ENCODE assay signal across 8 cellular contexts in the genomic region with DNA sequence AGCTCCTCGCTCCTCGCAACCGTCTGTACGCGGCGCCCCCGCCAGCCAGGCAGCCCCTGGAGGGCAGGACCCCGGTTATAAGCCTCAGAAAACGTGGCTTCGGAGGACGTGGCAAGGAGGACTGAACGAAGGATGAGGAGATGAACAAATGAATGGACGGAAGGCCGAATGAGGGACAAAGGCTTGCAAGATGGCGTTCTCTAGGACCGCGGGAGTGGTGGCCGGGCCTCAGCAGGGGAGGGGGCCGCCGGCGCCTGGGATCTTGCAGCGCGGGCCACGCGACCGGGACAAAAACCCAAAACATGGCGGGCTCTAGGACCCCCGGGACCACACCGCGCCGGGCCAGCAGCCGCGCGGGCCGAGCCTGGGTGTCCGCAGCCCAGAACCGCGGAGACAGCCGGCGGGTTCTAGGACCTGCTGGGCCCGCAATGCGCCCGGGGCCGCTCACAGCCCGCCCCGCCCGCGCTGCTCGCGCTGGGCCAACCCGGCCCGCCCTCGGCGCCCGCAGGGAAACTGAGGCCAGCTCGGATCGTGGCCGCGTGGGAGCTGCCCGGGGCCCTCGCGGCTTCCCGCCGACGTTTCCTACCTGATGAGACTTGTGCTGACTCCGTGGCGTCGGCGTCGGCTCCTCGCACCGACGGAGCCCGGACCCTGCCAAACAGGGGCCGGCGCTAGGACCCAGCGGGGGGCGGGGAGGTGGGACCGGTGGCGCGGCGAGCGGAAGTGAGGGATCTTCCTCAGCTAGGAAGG. TPM values are rescaled to one million over a fixed set of nuclear protein-coding genes. Genes with fewer than 3 reads are reported as not detected.
DNase-seq lines count a peak whose midpoint lies in the region; ATAC-seq, FAIRE-seq and TF ChIP-seq lines count a peak whose summit lies in the region.

No MANE protein-coding gene starts in this region.

- peak overlapping the region; percentile 63 for H3K14ac ChIP-seq in H1 (ENCODE audit: insufficient read length)

- no peak overlapping the region for H3K23ac ChIP-seq in H1 (ENCODE audit: insufficient read length)

- TF ChIP-seq EP300 in H1 (IDR thresholded peaks at IDR 0.05; ENCODE audit: borderline replicate concordance in 1 of 2, low read depth in 2 of 2, low read length in 2 of 2) = 0 out of 3 replicates have a peak, but pooled peaks of 1 of the 2 experiments have one; percentile 10

- TF ChIP-seq CTCF in HL-60 (IDR thresholded peaks at IDR 0.05; ENCODE audit: insufficient read depth, low read length) = no peak
- no peak for TF ChIP-seq CTCF in H1 (IDR thresholded peaks at IDR 0.05; ENCODE audit: control extremely low read depth in 1 of 3, insufficient read depth in 1 of 3, low read depth in 1 of 3, low read length in 3 of 3)

- H2BK20ac ChIP-seq in H1 (ENCODE audit: low read length) = no peak overlapping the region

- peak overlapping the region; percentile 99 for H4K8ac ChIP-seq in H1 (ENCODE audit: extremely low read depth, insufficient read depth, low read length)

- H3K4me2 ChIP-seq in H1 (ENCODE audit: insufficient read depth in 1 of 2, low read depth in 2 of 2, low read length in 2 of 2) = peak overlapping the region; percentile 88 to 96

- peak overlapping the region; percentile 89 for H3K27ac ChIP-seq in CD8-positive, alpha-beta memory T cell (ENCODE audit: low read depth, low read length)
- H3K27ac ChIP-seq in HL-60 (replicated peaks) (peak overlapping the region; percentile 88), H1 (ENCODE audit: low read depth, low read length) (peak overlapping the region; percentile 77)

- no peaks in the 10 kb centered on the region for H3K9me3 ChIP-seq in CD8-positive, alpha-beta memory T cell (ENCODE audit: low read length)
- H3K9me3 ChIP-seq in H1 (ENCODE audit: insufficient read depth in 2 of 2, low read depth in 1 of 2, low read length in 1 of 2) = no peaks in the 10 kb centered on the region

- peak overlapping the region; percentile 97 for H3K4ac ChIP-seq in H1 (replicated peaks; ENCODE audit: insufficient read length, low read depth, low read length)

- CTCF ChIA-PET in CD8-positive, alpha-beta memory T cell (lab: Charles Lee) = interaction anchor here (0.8 to 2.2 kb wide), 13 partner anchors 9 to 387 kb away, joined by 3 to 9 read pairs (median 4); a partner anchor contains a TSS
- CTCF ChIA-PET in activated CD8-positive, alpha-beta memory T cell treated with anti-CD3 and anti-CD28 coated beads, Interleukin-2, amount 10 ng/mL, durations not matched to agents 7 days and 5 days (lab: Charles Lee) = interaction anchor here (0.8 to 2.4 kb wide), 15 partner anchors 9 to 502 kb away, joined by 3 to 27 read pairs (median 4); a partner anchor contains a TSS
- CTCF ChIA-PET in H1 (lab: Charles Lee; ENCODE audit: partially characterized antibody) = interaction anchor here (0.6 to 2.6 kb wide), 9 partner anchors 22 to 119 kb away, joined by 3 to 17 read pairs (median 4); a partner anchor contains a TSS

- peaks cover 15% of the 10 kb centered on the region for H3K36me3 ChIP-seq in CD8-positive, alpha-beta memory T cell (ENCODE audit: insufficient read depth, low read length)
- H3K36me3 ChIP-seq in H1 (ENCODE audit: control insufficient read depth in 2 of 4, insufficient read depth in 4 of 4, low read length in 3 of 4) = peaks cover 5 to 20% (median 16%) of the 10 kb centered on the region in 4 experiments; a peak in 7 of 8 replicates

- TF ChIP-seq RAD21 in H1 (IDR thresholded peaks at IDR 0.05 in 1 of 2, conservative IDR thresholded peaks at IDR 0.05 in 1 of 2; ENCODE audit: low read depth in 2 of 2, low read length in 2 of 2) = no peak

- no peak overlapping the region for H2BK15ac ChIP-seq in H1 (ENCODE audit: low read length)

- peaks cover 7% of the 10 kb centered on the region; the same call in 1 of the 2 replicates for H3K23me2 ChIP-seq in H1 (ENCODE audit: low read depth, low read length)

- H4K91ac ChIP-seq in H1 (replicated peaks; ENCODE audit: insufficient read length, low read length) = peak overlapping the region; percentile 96

- H3K18ac ChIP-seq in H1 (ENCODE audit: extremely low read depth, low read length) = peak overlapping the region; percentile 99

- peak overlapping the region; percentile 5; the same call in 1 of the 2 replicates for H2AK5ac ChIP-seq in H1 (ENCODE audit: low read depth, low read length)

- H3K56ac ChIP-seq in H1 (replicated peaks; ENCODE audit: insufficient read length, low read depth, low read length) = peak overlapping the region; percentile 60

- no peak overlapping the region for H2BK120ac ChIP-seq in H1 (replicated peaks; ENCODE audit: low read depth, low read length)

- H3K27me3 Mint-ChIP-seq in CD8-positive, alpha-beta memory T cell = peaks cover 0 to 3% of the 10 kb centered on the region in 2 donors
- no peaks in the 10 kb centered on the region for H3K27me3 Mint-ChIP-seq in activated CD8-positive, alpha-beta memory T cell treated with anti-CD3 and anti-CD28 coated beads, Interleukin-2, amount 10 ng/mL, durations not matched to agents 7 days and 5 days

- peak; percentile 41 for ATAC-seq in GM19467 (IDR thresholded peaks at IDR 0.05; ENCODE audit: unreplicated experiment)
- peak; percentile 61 for ATAC-seq in activated CD8-positive, alpha-beta memory T cell treated with anti-CD3 and anti-CD28 coated beads, Interleukin-2, amount 10 ng/mL, durations not matched to agents 7 days and 5 days

- peak overlapping the region; percentile 59 to 92 (median 85) for H3K9ac ChIP-seq in H1 (replicated peaks in 1 of 4; ENCODE audit: extremely low read depth in 1 of 4, low read depth in 3 of 4, low read length in 3 of 4)

- H3K27ac Mint-ChIP-seq in CD8-positive, alpha-beta memory T cell = peak overlapping the region; percentile 89 to 100 (median 98)
- H3K27ac Mint-ChIP-seq in activated CD8-positive, alpha-beta memory T cell treated with anti-CD3 and anti-CD28 coated beads, Interleukin-2, amount 10 ng/mL, durations not matched to agents 7 days and 5 days = peak overlapping the region; percentile 96

- peak overlapping the region; percentile 72; the same call in 1 of the 2 replicates for H2AFZ ChIP-seq in H1 (ENCODE audit: low read length)

- peak overlapping the region; percentile 100 for H3K4me3 ChIP-seq in CD8-positive, alpha-beta memory T cell (ENCODE audit: low read length)
- H3K4me3 ChIP-seq in HL-60 (replicated peaks; ENCODE audit: insufficient read depth, low read length) (peak overlapping the region; percentile 94), H1 (ENCODE audit: extremely low read depth in 1 of 4, insufficient read depth in 2 of 4, low read depth in 3 of 4, low read length in 4 of 4) (peak overlapping the region; percentile 89 to 98 (median 90))

- H4K20me1 ChIP-seq in H1 (replicated peaks in 1 of 2; ENCODE audit: control insufficient read depth in 1 of 2, insufficient read depth in 2 of 2, low read length in 2 of 2) = peaks cover 2 to 16% of the 10 kb centered on the region in 2 experiments

- H3K27me3 ChIP-seq in CD8-positive, alpha-beta memory T cell (ENCODE audit: insufficient read depth, low read length, poor library complexity, severe bottlenecking) = no peaks in the 10 kb centered on the region
- no peaks in the 10 kb centered on the region for H3K27me3 ChIP-seq in HL-60 (ENCODE audit: insufficient read depth, poor library complexity, severe bottlenecking)
- no peaks in the 10 kb centered on the region for H3K27me3 ChIP-seq in H1 (replicated peaks in 1 of 4; ENCODE audit: control insufficient read depth in 3 of 4, extremely low read depth in 1 of 4, insufficient read depth in 3 of 4, low read length in 3 of 4)

- H2BK12ac ChIP-seq in H1 (ENCODE audit: low read depth, low read length) = 0 out of 2 replicates have a peak overlapping the region, but pooled peaks have one; percentile 50

- peaks cover 8% of the 10 kb centered on the region; the same call in 1 of the 2 replicates for H3K79me1 ChIP-seq in H1 (ENCODE audit: low read depth, low read length)

- DNase-seq in CD8-positive, alpha-beta memory T cell = peak; percentile 84 to 91 (median 85)
- peak; percentile 88 to 94 for DNase-seq in HL-60 (ENCODE audit: low read depth in 1 of 2, low spot score in 1 of 2)
- DNase-seq in NOMO-1 (lab: John Stamatoyannopoulos, UW; ENCODE audit: unreplicated experiment in 2 of 2) = peak; percentile 67 to 78
- peak; percentile 94 for DNase-seq in activated CD8-positive, alpha-beta memory T cell treated with anti-CD3 and anti-CD28 coated beads, Interleukin-2, amount 10 ng/mL, durations not matched to agents 7 days and 5 days
- DNase-seq in H1 (ENCODE audit: low read depth in 1 of 2, low spot score in 2 of 2) = peak; percentile 68 to 96
- DNase-seq in mesenteric fat pad (ENCODE audit: low spot score) = peak; percentile 96
- peak; percentile 79 for DNase-seq in stimulated activated CD8-positive, alpha-beta memory T cell treated with anti-CD3 and anti-CD28 coated beads, Interleukin-12 subunit alpha, Interleukin-12 subunit beta, amount 100 ng/mL, for 4 hours (ENCODE audit: low read depth)

- peak overlapping the region; percentile 97 for H4K5ac ChIP-seq in H1 (ENCODE audit: insufficient read length, low read depth, low read length)

- no peaks in the 10 kb centered on the region for H3K9me3 Mint-ChIP-seq in CD8-positive, alpha-beta memory T cell
- H3K9me3 Mint-ChIP-seq in activated CD8-positive, alpha-beta memory T cell treated with anti-CD3 and anti-CD28 coated beads, Interleukin-2, amount 10 ng/mL, durations not matched to agents 7 days and 5 days (ENCODE audit: low read depth) = no peaks in the 10 kb centered on the region

- no peak for FAIRE-seq in H1 (lab: Jason Lieb, UNC)

- 2% methylated on average over 59 of the region's 83 CpGs; no CpG with 5 or more reads in 1 of the 2 experiments for WGBS in H1 (ENCODE audit: extremely low coverage in 1 of 2, insufficient coverage in 1 of 2, insufficient read length in 1 of 2, insufficient replicate concordance in 2 of 2, low coverage in 1 of 2, low lambda C conversion rate in 2 of 2, missing lambda C conversion rate in 1 of 2), 2 experiments

- POLR2A ChIA-PET in CD8-positive, alpha-beta memory T cell (lab: Charles Lee) = interaction anchor here (0.6 to 2.4 kb wide), 13 partner anchors 9 to 386 kb away, joined by 3 to 37 read pairs (median 6); a partner anchor contains a TSS
- POLR2A ChIA-PET in H1 (lab: Charles Lee; ENCODE audit: partially characterized antibody) = interaction anchor here (0.6 to 4.9 kb wide), 34 partner anchors 9 to 640 kb away, joined by 3 to 34 read pairs (median 4); a partner anchor contains a TSS

- peaks cover 0 to 48% (median 0%) of the 10 kb centered on the region in 3 donors for H3K36me3 Mint-ChIP-seq in CD8-positive, alpha-beta memory T cell
- H3K36me3 Mint-ChIP-seq in activated CD8-positive, alpha-beta memory T cell treated with anti-CD3 and anti-CD28 coated beads, Interleukin-2, amount 10 ng/mL, durations not matched to agents 7 days and 5 days = peaks cover 14% of the 10 kb centered on the region

- peak overlapping the region; percentile 87 to 97 (median 97) for H3K4me3 Mint-ChIP-seq in CD8-positive, alpha-beta memory T cell
- H3K4me3 Mint-ChIP-seq in activated CD8-positive, alpha-beta memory T cell treated with anti-CD3 and anti-CD28 coated beads, Interleukin-2, amount 10 ng/mL, durations not matched to agents 7 days and 5 days = peak overlapping the region; percentile 96

- H3K79me2 ChIP-seq in H1 (ENCODE audit: control insufficient read depth in 1 of 2, insufficient read depth in 2 of 2, low read length in 2 of 2) = peaks cover 13 to 63% of the 10 kb centered on the region in 2 experiments

- peaks cover 40 to 53% (median 44%) of the 10 kb centered on the region in 3 donors for H3K4me1 Mint-ChIP-seq in CD8-positive, alpha-beta memory T cell
- H3K4me1 Mint-ChIP-seq in activated CD8-positive, alpha-beta memory T cell treated with anti-CD3 and anti-CD28 coated beads, Interleukin-2, amount 10 ng/mL, durations not matched to agents 7 days and 5 days = peaks cover 41% of the 10 kb centered on the region

- no peak; a peak in 1 of 3 replicates for TF ChIP-seq POLR2A in H1 (IDR thresholded peaks at IDR 0.05; ENCODE audit: control extremely low read depth in 1 of 2, low read depth in 2 of 2, low read length in 2 of 2)

- H3K4me1 ChIP-seq in CD8-positive, alpha-beta memory T cell (ENCODE audit: insufficient read depth, low read length) = peaks cover 24% of the 10 kb centered on the region
- H3K4me1 ChIP-seq in H1 (replicated peaks in 1 of 4; ENCODE audit: control insufficient read depth in 3 of 4, insufficient read depth in 4 of 4, low read length in 3 of 4) = peaks cover 0 to 1% (median 0%) of the 10 kb centered on the region in 4 experiments; a peak in 2 of 7 replicates

- H2BK5ac ChIP-seq in H1 (ENCODE audit: low read depth, low read length) = peak overlapping the region; percentile 90

RNA-seq across cellular contexts. Expression of a gene that starts 0.8 kb away (rescaled TPM):
- 10 to 100 TPM; 15.9 to 20.5 TPM for total RNA-seq in CD8-positive, alpha-beta memory T cell
- polyA plus RNA-seq in CD8-positive, alpha-beta memory T cell = 8.7 TPM
- 10 to 100 TPM; 18.0 to 20.5 TPM for total RNA-seq in activated CD8-positive, alpha-beta memory T cell treated with anti-CD3 and anti-CD28 coated beads, Interleukin-2, amount 10 ng/mL, durations not matched to agents 7 days and 5 days
- total RNA-seq in H1 (2021; fragmentation: NEBNext Ultra II Directional; extraction: Animal tissue kit (Norgen Biotek cat#: 25700)) = 13.6 and 14.0 TPM in 2 replicates
- polyA plus RNA-seq in H1 (2011; rRNA removed) = 14.3 and 18.8 TPM in 2 replicates
- polyA plus RNA-seq in H1 (2011; cell fraction: cytosol; rRNA removed) = 11.6 TPM
- 14.0 TPM for polyA plus RNA-seq in H1 (2011; cell fraction: nucleus; rRNA removed)
- 6.8 to 13.5 TPM (median 11.7 TPM) in 4 replicates for polyA plus RNA-seq in H1 (2012, experiment 1 of 2)
- polyA plus RNA-seq in H1 (2012, experiment 2 of 2) = 17.3 TPM
- 8.4 TPM for polyA plus RNA-seq in H1 (2013, experiment 1 of 2)
- polyA plus RNA-seq in H1 (2013, experiment 2 of 2) = 6.9 TPM
- 7.3 and 12.4 TPM in 2 replicates for polyA minus RNA-seq in H1 (2011; rRNA and poly(A)+ RNA removed)
- 14.5 TPM for polyA minus RNA-seq in H1 (2011; cell fraction: cytosol; rRNA and poly(A)+ RNA removed)
- 10.3 TPM for polyA minus RNA-seq in H1 (2011; cell fraction: nucleus; rRNA and poly(A)+ RNA removed)
- 13.3 TPM for total RNA-seq in mesenteric fat pad

RNA-seq across cellular contexts. Expression of a gene that starts 1.0 kb away (rescaled TPM):
- total RNA-seq in CD8-positive, alpha-beta memory T cell = 10 to 100 TPM; 23.4 to 25.9 TPM
- polyA plus RNA-seq in CD8-positive, alpha-beta memory T cell = 9.3 TPM
- total RNA-seq in activated CD8-positive, alpha-beta memory T cell treated with anti-CD3 and anti-CD28 coated beads, Interleukin-2, amount 10 ng/mL, durations not matched to agents 7 days and 5 days = 10 to 100 TPM; 31.8 to 37.7 TPM
- total RNA-seq in H1 (2021; fragmentation: NEBNext Ultra II Directional; extraction: Animal tissue kit (Norgen Biotek cat#: 25700)) = 25.0 TPM in 2 replicates
- 6.5 and 9.9 TPM in 2 replicates for polyA plus RNA-seq in H1 (2011; rRNA removed)
- 6.3 TPM for polyA plus RNA-seq in H1 (2011; cell fraction: cytosol; rRNA removed)
- polyA plus RNA-seq in H1 (2011; cell fraction: nucleus; rRNA removed) = 26.8 TPM
- polyA plus RNA-seq in H1 (2012, experiment 1 of 2) = 8.0 to 14.6 TPM (median 12.7 TPM) in 4 replicates
- 11.5 TPM for polyA plus RNA-seq in H1 (2012, experiment 2 of 2)
- 10.1 TPM for polyA plus RNA-seq in H1 (2013, experiment 1 of 2)
- polyA plus RNA-seq in H1 (2013, experiment 2 of 2) = 9.2 TPM
- polyA minus RNA-seq in H1 (2011; rRNA and poly(A)+ RNA removed) = 14.7 and 19.5 TPM in 2 replicates
- 11.2 TPM for polyA minus RNA-seq in H1 (2011; cell fraction: cytosol; rRNA and poly(A)+ RNA removed)
- 42.5 TPM for polyA minus RNA-seq in H1 (2011; cell fraction: nucleus; rRNA and poly(A)+ RNA removed)
- 11.9 TPM for total RNA-seq in mesenteric fat pad

RNA-seq across cellular contexts. Expression of a gene that starts 15.5 kb away (rescaled TPM):
- total RNA-seq in CD8-positive, alpha-beta memory T cell = 1 to 10 TPM; 3.3 to 4.6 TPM
- 0.59 TPM for polyA plus RNA-seq in CD8-positive, alpha-beta memory T cell
- 1 to 10 TPM; 5.3 to 6.6 TPM for total RNA-seq in activated CD8-positive, alpha-beta memory T cell treated with anti-CD3 and anti-CD28 coated beads, Interleukin-2, amount 10 ng/mL, durations not matched to agents 7 days and 5 days
- 1.7 and 2.5 TPM in 2 replicates for total RNA-seq in H1 (2021; fragmentation: NEBNext Ultra II Directional; extraction: Animal tissue kit (Norgen Biotek cat#: 25700))
- polyA plus RNA-seq in H1 (2011; rRNA removed) = 2.6 and 3.6 TPM in 2 replicates
- polyA plus RNA-seq in H1 (2011; cell fraction: cytosol; rRNA removed) = 2.3 TPM
- polyA plus RNA-seq in H1 (2011; cell fraction: nucleus; rRNA removed) = 21.6 TPM
- 1.7 to 2.4 TPM (median 2.1 TPM) in 4 replicates for polyA plus RNA-seq in H1 (2012, experiment 1 of 2)
- polyA plus RNA-seq in H1 (2012, experiment 2 of 2) = 1.7 TPM
- 1.9 TPM for polyA plus RNA-seq in H1 (2013, experiment 1 of 2)
- 1.6 TPM for polyA plus RNA-seq in H1 (2013, experiment 2 of 2)
- polyA minus RNA-seq in H1 (2011; rRNA and poly(A)+ RNA removed) = 1.0 and 1.2 TPM in 2 replicates
- 0.59 TPM for polyA minus RNA-seq in H1 (2011; cell fraction: cytosol; rRNA and poly(A)+ RNA removed)
- 6.7 TPM for polyA minus RNA-seq in H1 (2011; cell fraction: nucleus; rRNA and poly(A)+ RNA removed)
- total RNA-seq in mesenteric fat pad = 1.2 TPM

RNA-seq across cellular contexts. Expression of a gene that starts 21.3 kb away (rescaled TPM):
- total RNA-seq in CD8-positive, alpha-beta memory T cell = 10 to 100 TPM; 66.0 to 74.3 TPM
- 124 TPM for polyA plus RNA-seq in CD8-positive, alpha-beta memory T cell
- total RNA-seq in activated CD8-positive, alpha-beta memory T cell treated with anti-CD3 and anti-CD28 coated beads, Interleukin-2, amount 10 ng/mL, durations not matched to agents 7 days and 5 days = 10 to 100 TPM; 66.3 to 68.9 TPM
- 83.3 and 84.1 TPM in 2 replicates for total RNA-seq in H1 (2021; fragmentation: NEBNext Ultra II Directional; extraction: Animal tissue kit (Norgen Biotek cat#: 25700))
- polyA plus RNA-seq in H1 (2011; rRNA removed) = 483 and 512 TPM in 2 replicates
- polyA plus RNA-seq in H1 (2011; cell fraction: cytosol; rRNA removed) = 255 TPM
- 252 TPM for polyA plus RNA-seq in H1 (2011; cell fraction: nucleus; rRNA removed)
- polyA plus RNA-seq in H1 (2012, experiment 1 of 2) = 102 to 148 TPM (median 131 TPM) in 4 replicates
- polyA plus RNA-seq in H1 (2012, experiment 2 of 2) = 241 TPM
- polyA plus RNA-seq in H1 (2013, experiment 1 of 2) = 194 TPM
- 225 TPM for polyA plus RNA-seq in H1 (2013, experiment 2 of 2)
- polyA minus RNA-seq in H1 (2011; rRNA and poly(A)+ RNA removed) = 162 and 226 TPM in 2 replicates
- polyA minus RNA-seq in H1 (2011; cell fraction: cytosol; rRNA and poly(A)+ RNA removed) = 64.1 TPM
- 59.3 TPM for polyA minus RNA-seq in H1 (2011; cell fraction: nucleus; rRNA and poly(A)+ RNA removed)
- 59.6 TPM for total RNA-seq in mesenteric fat pad

RNA-seq across cellular contexts. Expression of a gene that starts 34.9 kb away (rescaled TPM):
- 10 to 100 TPM; 40.0 to 42.5 TPM for total RNA-seq in CD8-positive, alpha-beta memory T cell
- 29.4 TPM for polyA plus RNA-seq in CD8-positive, alpha-beta memory T cell
- total RNA-seq in activated CD8-positive, alpha-beta memory T cell treated with anti-CD3 and anti-CD28 coated beads, Interleukin-2, amount 10 ng/mL, durations not matched to agents 7 days and 5 days = 10 to 100 TPM; 34.7 to 35.4 TPM
- 49.6 and 51.5 TPM in 2 replicates for total RNA-seq in H1 (2021; fragmentation: NEBNext Ultra II Directional; extraction: Animal tissue kit (Norgen Biotek cat#: 25700))
- 77.1 and 97.1 TPM in 2 replicates for polyA plus RNA-seq in H1 (2011; rRNA removed)
- polyA plus RNA-seq in H1 (2011; cell fraction: cytosol; rRNA removed) = 46.5 TPM
- 79.7 TPM for polyA plus RNA-seq in H1 (2011; cell fraction: nucleus; rRNA removed)
- 30.1 to 58.0 TPM (median 53.0 TPM) in 4 replicates for polyA plus RNA-seq in H1 (2012, experiment 1 of 2)
- 61.9 TPM for polyA plus RNA-seq in H1 (2012, experiment 2 of 2)
- polyA plus RNA-seq in H1 (2013, experiment 1 of 2) = 45.0 TPM
- polyA plus RNA-seq in H1 (2013, experiment 2 of 2) = 46.8 TPM
- polyA minus RNA-seq in H1 (2011; rRNA and poly(A)+ RNA removed) = 24.8 and 31.0 TPM in 2 replicates
- polyA minus RNA-seq in H1 (2011; cell fraction: cytosol; rRNA and poly(A)+ RNA removed) = 36.6 TPM
- 32.5 TPM for polyA minus RNA-seq in H1 (2011; cell fraction: nucleus; rRNA and poly(A)+ RNA removed)
- total RNA-seq in mesenteric fat pad = 42.2 TPM

Comparison
In these comparisons a context has a peak if more than half of its experiments do, and no peak if none do; other contexts are left out.
1. Peak in every context shown above with its lines: DNase-seq, ATAC-seq, H3K4me3 ChIP-seq and H3K27ac ChIP-seq.